In the genomic region with DNA sequence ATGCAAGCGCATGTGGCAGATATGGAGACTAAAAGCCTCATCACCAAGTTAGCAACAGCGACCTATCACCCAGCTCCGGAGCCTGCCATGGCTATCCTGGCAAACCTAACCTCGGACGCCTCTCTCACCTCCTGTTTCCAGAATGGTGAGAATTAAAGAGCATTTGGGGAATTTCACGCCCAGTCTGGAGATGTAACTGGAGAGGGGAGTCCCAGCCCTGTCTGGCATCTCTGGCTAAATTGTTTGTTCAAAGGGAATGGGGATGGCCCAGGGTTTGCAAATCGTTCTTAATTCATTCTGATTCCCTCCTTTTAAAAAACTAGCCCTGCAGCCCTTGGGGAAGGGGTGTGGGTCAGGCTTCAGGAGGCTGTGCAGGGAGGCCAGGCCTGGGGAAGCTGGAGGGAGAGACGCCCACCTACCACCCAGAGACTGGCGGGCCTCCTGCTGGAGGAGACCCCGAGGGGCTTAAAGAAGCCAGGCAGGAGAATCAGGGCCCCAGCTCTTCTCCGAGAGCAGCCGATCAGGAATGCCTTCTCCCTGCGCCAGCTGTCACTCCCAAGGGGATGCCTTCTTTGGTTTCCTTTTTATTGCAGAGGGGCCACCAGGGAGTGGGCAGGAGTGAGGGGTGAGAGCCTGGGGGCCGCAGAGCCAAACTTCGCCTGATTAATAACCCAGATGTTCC, we compare ENCODE assay signal across 11 cellular contexts. TPM values are rescaled to one million over a fixed set of nuclear protein-coding genes. Genes with fewer than 3 reads are reported as not detected.
A peak's percentile ranks its signal among the peaks of the same experiment; 100 is the strongest.
DNase-seq lines count a peak whose midpoint lies in the region; ATAC-seq and TF ChIP-seq lines count a peak whose summit lies in the region.
"Had no signal": no experiment of that assay in that cellular context is flagged by ENCODE, and none has a peak within 500 bp of the region (broad histone marks: within the 10 kb centered on the region; RNA-seq: fewer than 3 reads in every experiment).

No MANE protein-coding gene starts in this region.

- H3K27ac Mint-ChIP-seq in natural killer cell = no peak overlapping the region
- no peak overlapping the region for H3K27ac Mint-ChIP-seq in natural killer cell treated with Interleukin-12 subunit alpha and Interleukin-12 subunit beta and Interleukin-15 and Interleukin-18, amount 100 ng/mL, for 72 hours
- H3K27ac Mint-ChIP-seq in endodermal cell = peak overlapping the region; percentile 78
- H3K27ac Mint-ChIP-seq in nephron progenitor cell = peak overlapping the region; percentile 75
- H3K27ac Mint-ChIP-seq: T-helper 1 cell treated with Interleukin-12 subunit alpha and Interleukin-12 subunit beta and Interleukin-4 antibody, amounts not matched to agents 30 μg/mL and 1 μg/mL, for 36 hours had no signal

- no peak for ATAC-seq in natural killer cell
- no peak for ATAC-seq in natural killer cell treated with Interleukin-12 subunit alpha and Interleukin-12 subunit beta and Interleukin-15 and Interleukin-18, amount 100 ng/mL, for 72 hours
- ATAC-seq in activated T-cell treated with anti-CD3 and anti-CD28 coated beads, Interleukin-2, amount 50 U/mL, for 4 hours = no peak
- ATAC-seq in GM21529 (IDR thresholded peaks at IDR 0.05; ENCODE audit: unreplicated experiment) = no peak
- ATAC-seq: HCT116 had no signal

- TF ChIP-seq POLR2A in vagina (IDR thresholded peaks at IDR 0.05) = no peak

- H3K4me3 Mint-ChIP-seq in natural killer cell = peak overlapping the region; percentile 52
- no peak overlapping the region for H3K4me3 Mint-ChIP-seq in natural killer cell treated with Interleukin-12 subunit alpha and Interleukin-12 subunit beta and Interleukin-15 and Interleukin-18, amount 100 ng/mL, for 72 hours
- H3K4me3 Mint-ChIP-seq in endodermal cell = peak overlapping the region; percentile 75
- H3K4me3 Mint-ChIP-seq in nephron progenitor cell = peak overlapping the region; percentile 76
- no peak overlapping the region for H3K4me3 Mint-ChIP-seq in activated T-cell treated with anti-CD3 and anti-CD28 coated beads, Interleukin-2, amount 50 U/mL, for 4 hours
- H3K4me3 Mint-ChIP-seq: T-helper 1 cell treated with Interleukin-12 subunit alpha and Interleukin-12 subunit beta and Interleukin-4 antibody, amounts not matched to agents 30 μg/mL and 1 μg/mL, for 36 hours had no signal

- H3K27me3 Mint-ChIP-seq in natural killer cell (ENCODE audit: low read depth in 2 of 2) (peaks cover 12 to 14% of the 10 kb centered on the region in 2 donors), endodermal cell (ENCODE audit: insufficient read depth) (no peaks in the 10 kb centered on the region), nephron progenitor cell (ENCODE audit: low read depth, poor library complexity) (peaks cover 10% of the 10 kb centered on the region)
- H3K27me3 Mint-ChIP-seq in natural killer cell treated with Interleukin-12 subunit alpha and Interleukin-12 subunit beta and Interleukin-15 and Interleukin-18, amount 100 ng/mL, for 72 hours = peaks cover 0 to 5% of the 10 kb centered on the region in 2 donors
- H3K27me3 Mint-ChIP-seq in activated T-cell treated with anti-CD3 and anti-CD28 coated beads, Interleukin-2, amount 50 U/mL, for 4 hours (ENCODE audit: low read depth) = peaks cover 35% of the 10 kb centered on the region

- intact Hi-C loops in natural killer cell (cut with micrococcal nuclease) (no loop called here), vagina (cut with DNase I) (loop anchor here (5.0 kb wide), 2 partner anchors 163 to 183 kb away; no protein-coding TSS in a partner anchor)

- H3K9me3 Mint-ChIP-seq in natural killer cell (no peaks in the 10 kb centered on the region), endodermal cell (no peaks in the 10 kb centered on the region), nephron progenitor cell (no peaks in the 10 kb centered on the region)
- H3K9me3 Mint-ChIP-seq in natural killer cell treated with Interleukin-12 subunit alpha and Interleukin-12 subunit beta and Interleukin-15 and Interleukin-18, amount 100 ng/mL, for 72 hours = no peaks in the 10 kb centered on the region
- H3K9me3 Mint-ChIP-seq in activated T-cell treated with anti-CD3 and anti-CD28 coated beads, Interleukin-2, amount 50 U/mL, for 4 hours = no peaks in the 10 kb centered on the region
- H3K9me3 Mint-ChIP-seq: T-helper 1 cell treated with Interleukin-12 subunit alpha and Interleukin-12 subunit beta and Interleukin-4 antibody, amounts not matched to agents 30 μg/mL and 1 μg/mL, for 36 hours had no signal

- WGBS in endodermal cell (ENCODE audit: insufficient coverage in 1 of 2, insufficient read length in 1 of 2), 2 experiments = 50 to 51% methylated on average over 8 to 15 of the region's 15 CpGs

- peaks cover 4% of the 10 kb centered on the region for H3K4me1 ChIP-seq in endodermal cell (ENCODE audit: control insufficient read depth, insufficient read depth, low read length)
- peaks cover 16% of the 10 kb centered on the region for H3K4me1 ChIP-seq in vagina

- DNase-seq in natural killer cell = no peak
- DNase-seq in natural killer cell treated with Interleukin-12 subunit alpha and Interleukin-12 subunit beta and Interleukin-15 and Interleukin-18, amount 100 ng/mL, for 72 hours (ENCODE audit: low spot score) = no peak
- DNase-seq in endodermal cell = peak; percentile 86
- DNase-seq in nephron progenitor cell = peak; percentile 55
- DNase-seq in vagina (ENCODE audit: extremely low spot score in 2 of 2) = no peak
- DNase-seq in activated T-cell treated with anti-CD3 and anti-CD28 coated beads, Interleukin-2, amount 50 U/mL, for 4 hours = no peak
- DNase-seq in activated T-cell treated with anti-CD3 and anti-CD28 coated beads for 4 hours = no peak
- DNase-seq: NCI-H510A had no signal

- no peaks in the 10 kb centered on the region for H3K4me1 Mint-ChIP-seq in natural killer cell
- no peaks in the 10 kb centered on the region for H3K4me1 Mint-ChIP-seq in natural killer cell treated with Interleukin-12 subunit alpha and Interleukin-12 subunit beta and Interleukin-15 and Interleukin-18, amount 100 ng/mL, for 72 hours (ENCODE audit: low read depth in 2 of 2)
- peaks cover 29% of the 10 kb centered on the region for H3K4me1 Mint-ChIP-seq in endodermal cell
- peaks cover 73% of the 10 kb centered on the region for H3K4me1 Mint-ChIP-seq in nephron progenitor cell
- peaks cover 2% of the 10 kb centered on the region for H3K4me1 Mint-ChIP-seq in activated T-cell treated with anti-CD3 and anti-CD28 coated beads, Interleukin-2, amount 50 U/mL, for 4 hours (ENCODE audit: low read depth)

- H3K27ac ChIP-seq in endodermal cell (ENCODE audit: low read depth, low read length) = peak overlapping the region; percentile 52
- peak overlapping the region; percentile 90 for H3K27ac ChIP-seq in vagina

- H3K9ac ChIP-seq in endodermal cell (ENCODE audit: extremely low read depth, low read length, poor library complexity, severe bottlenecking) = peak overlapping the region; percentile 74

- peak overlapping the region; percentile 82 for H3K4me3 ChIP-seq in endodermal cell (ENCODE audit: low read length)
- H3K4me3 ChIP-seq in vagina = peak overlapping the region; percentile 66 to 95

- H3K27me3 ChIP-seq in endodermal cell (ENCODE audit: control insufficient read depth, insufficient read depth, low read length, poor library complexity, severe bottlenecking) (no peaks in the 10 kb centered on the region), vagina (no peaks in the 10 kb centered on the region)

- H3K36me3 Mint-ChIP-seq in natural killer cell = no peaks in the 10 kb centered on the region
- H3K36me3 Mint-ChIP-seq in natural killer cell treated with Interleukin-12 subunit alpha and Interleukin-12 subunit beta and Interleukin-15 and Interleukin-18, amount 100 ng/mL, for 72 hours = no peaks in the 10 kb centered on the region
- H3K36me3 Mint-ChIP-seq in endodermal cell (ENCODE audit: low read depth) = no peaks in the 10 kb centered on the region
- no peaks in the 10 kb centered on the region for H3K36me3 Mint-ChIP-seq in nephron progenitor cell (ENCODE audit: low read depth)
- no peaks in the 10 kb centered on the region for H3K36me3 Mint-ChIP-seq in activated T-cell treated with anti-CD3 and anti-CD28 coated beads, Interleukin-2, amount 50 U/mL, for 4 hours (ENCODE audit: insufficient read depth)

- TF ChIP-seq CTCF in natural killer cell (IDR thresholded peaks at IDR 0.05) (no peak), endodermal cell (conservative IDR thresholded peaks at IDR 0.05) (no peak), nephron progenitor cell (IDR thresholded peaks at IDR 0.05) (no peak), vagina (IDR thresholded peaks at IDR 0.05) (no peak)

- H3K9me3 ChIP-seq in endodermal cell (ENCODE audit: control insufficient read depth, low read length) (no peaks in the 10 kb centered on the region), vagina (no peaks in the 10 kb centered on the region)

- H3K36me3 ChIP-seq in endodermal cell (ENCODE audit: control insufficient read depth, insufficient read depth, low read length) = no peaks in the 10 kb centered on the region
- no peaks in the 10 kb centered on the region for H3K36me3 ChIP-seq in vagina

RNA-seq across cellular contexts. Expression of a gene that starts 1.0 kb away (rescaled TPM):
- total RNA-seq in natural killer cell (under 1 TPM; 0.11 to 0.28 (median 0.23) TPM), endodermal cell (10 to 100 TPM; 65.3 to 76.6 TPM), vagina (36.6 TPM)
- not detected for total RNA-seq in natural killer cell treated with Interleukin-12 subunit alpha and Interleukin-12 subunit beta and Interleukin-15 and Interleukin-18, amount 100 ng/mL, for 72 hours
- polyA plus RNA-seq in endodermal cell (2013, experiment 1 of 2) = 47.5 TPM
- 53.7 TPM for polyA plus RNA-seq in endodermal cell (2013, experiment 2 of 2)
- total RNA-seq in activated T-cell treated with anti-CD3 and anti-CD28 coated beads, Interleukin-2, amount 50 U/mL, for 4 hours = under 1 TPM; 0.14 to 0.30 (median 0.21) TPM

Comparison
In these comparisons a context has a peak if more than half of its experiments do, and no peak if none do; other contexts are left out.
1. H3K4me3 Mint-ChIP-seq: peak in natural killer cell (single experiment), endodermal cell (single experiment) and nephron progenitor cell (single experiment); none in natural killer cell treated with Interleukin-12 subunit alpha and Interleukin-12 subunit beta and Interleukin-15 and Interleukin-18, amount 100 ng/mL, for 72 hours (single experiment) and activated T-cell treated with anti-CD3 and anti-CD28 coated beads, Interleukin-2, amount 50 U/mL, for 4 hours (single experiment).
2. DNase-seq: peak in endodermal cell (single experiment) and nephron progenitor cell (single experiment); none in natural killer cell (single experiment), natural killer cell treated with Interleukin-12 subunit alpha and Interleukin-12 subunit beta and Interleukin-15 and Interleukin-18, amount 100 ng/mL, for 72 hours (single experiment), vagina (0 of 2), activated T-cell treated with anti-CD3 and anti-CD28 coated beads, Interleukin-2, amount 50 U/mL, for 4 hours (single experiment) and activated T-cell treated with anti-CD3 and anti-CD28 coated beads for 4 hours (single experiment).
3. H3K27ac Mint-ChIP-seq: peak in endodermal cell (single experiment) and nephron progenitor cell (single experiment); none in natural killer cell (0 of 2) and natural killer cell treated with Interleukin-12 subunit alpha and Interleukin-12 subunit beta and Interleukin-15 and Interleukin-18, amount 100 ng/mL, for 72 hours (0 of 2).
4. RNA of a gene that starts 1.0 kb away (total RNA-seq): 65.3 to 76.6 TPM in endodermal cell and 36.6 TPM in vagina (single experiment); 0.11 to 0.28 TPM in natural killer cell, 0.14 to 0.30 TPM in activated T-cell treated with anti-CD3 and anti-CD28 coated beads, Interleukin-2, amount 50 U/mL, for 4 hours and not detected in natural killer cell treated with Interleukin-12 subunit alpha and Interleukin-12 subunit beta and Interleukin-15 and Interleukin-18, amount 100 ng/mL, for 72 hours; every median in the first group is over 10 times any median in the second.